16 cellular contexts compared by ENCODE assay signal in the genomic region with DNA sequence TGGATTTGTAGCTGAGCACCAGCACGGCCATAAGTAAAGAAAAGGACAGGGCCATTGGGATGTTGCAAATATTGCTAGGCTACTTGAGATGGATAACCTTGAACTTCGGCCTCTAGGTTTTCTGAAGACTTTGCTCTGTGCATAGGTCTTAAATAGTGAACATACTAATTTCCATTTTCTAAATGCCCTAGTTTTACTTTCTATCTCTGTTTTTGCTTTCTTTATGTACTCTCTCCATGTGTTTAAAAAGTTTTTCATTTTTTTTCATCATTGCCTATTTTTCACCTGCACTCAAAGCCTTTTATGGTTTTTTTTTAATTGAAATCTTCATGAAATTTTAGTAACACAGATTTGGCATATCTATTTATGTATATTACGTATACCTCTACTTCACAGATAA. TPM values are rescaled to one million over a fixed set of nuclear protein-coding genes. Genes with fewer than 3 reads are reported as not detected.
"Had no signal": no experiment of that assay in that cellular context is flagged by ENCODE, and none has a peak within 500 bp of the region (broad histone marks: within the 10 kb centered on the region; RNA-seq: fewer than 3 reads in every experiment).

A gene (minus strand): TSS at position 101 of the 400 bp plus-strand sequence. CDS start 46 bp downstream, at position 55.

RNA-seq across cellular contexts. Expression of the gene that starts here (rescaled TPM):
- total RNA-seq: stomach, subcutaneous adipose tissue, suprapubic skin, temporal lobe, testis, thoracic aorta, thyroid gland, tibial nerve, transverse colon, upper lobe of left lung, upper lobe of right lung, ureter, urinary bladder, uterus, vagina had no signal
- polyA plus RNA-seq: stomach, thymus, urinary bladder had no signal
